ENCODE assay signal across 23 cellular contexts in genomic region chr2:190313880-190314279, GRCh38.
"Had no signal": no experiment of that assay in that cellular context is flagged by ENCODE, and none has a peak within 500 bp of the region (broad histone marks: within the 10 kb centered on the region; RNA-seq: fewer than 3 reads in every experiment).

No MANE protein-coding gene starts in this region.

- ATAC-seq: activated CD4-positive, alpha-beta T cell treated with anti-CD3 and anti-CD28 coated beads for 36 hours; activated CD8-positive, alpha-beta memory T cell treated with anti-CD3 and anti-CD28 coated beads, Interleukin-2, amount 10 ng/mL, durations not matched to agents 7 days and 5 days; activated CD8-positive, alpha-beta T cell treated with anti-CD3 and anti-CD28 coated beads, Interleukin-2, amount 10 ng/mL, durations not matched to agents 7 days and 5 days; activated naive CD4-positive, alpha-beta T cell treated with anti-CD3 and anti-CD28 coated beads, Interleukin-2, amount 50 U/mL, for 72 hours; body of pancreas; effector memory CD8-positive, alpha-beta T cell; gastroesophageal sphincter; left cardiac atrium; lower lobe of right lung; stimulated activated naive CD8-positive, alpha-beta T cell treated with anti-CD3 and anti-CD28 coated beads, Interleukin-15, Interleukin-2, amounts not matched to agents 100 U/mL and 50 U/mL, for 24 hours had no signal

- H3K27ac ChIP-seq: body of pancreas, gastroesophageal sphincter, hepatocyte, lower lobe of right lung, ovary, prostate gland, uterus had no signal

- H3K4me1 ChIP-seq: prostate gland, uterus had no signal

- DNase-seq: activated CD4-positive, alpha-beta T cell treated with anti-CD3 and anti-CD28 coated beads for 36 hours; activated CD4-positive, CD25-positive, alpha-beta regulatory T cell; activated CD8-positive, alpha-beta memory T cell treated with anti-CD3 and anti-CD28 coated beads, Interleukin-2, amount 10 ng/mL, durations not matched to agents 7 days and 5 days; activated CD8-positive, alpha-beta T cell treated with anti-CD3 and anti-CD28 coated beads, Interleukin-2, amount 10 ng/mL, durations not matched to agents 7 days and 5 days; activated naive CD4-positive, alpha-beta T cell; activated T-cell treated with anti-CD3 and anti-CD28 coated beads, Interleukin-2, amount 50 U/mL, for 48 hours; aorta; body of pancreas; cortex of kidney; effector memory CD8-positive, alpha-beta T cell; erythroblast; islet precursor cell; left cardiac atrium; lower lobe of right lung; ovary; stimulated activated naive CD8-positive, alpha-beta T cell treated with anti-CD3 and anti-CD28 coated beads, Interleukin-15, Interleukin-2, amounts not matched to agents 100 U/mL and 50 U/mL, for 24 hours; T-helper 1 cell; uterus had no signal

- H3K27me3 ChIP-seq: body of pancreas, gastroesophageal sphincter, hepatocyte, ovary, uterus had no signal

- H3K9me3 ChIP-seq: body of pancreas, gastroesophageal sphincter, lower lobe of right lung, ovary, prostate gland, thoracic aorta, uterus had no signal

- H3K36me3 ChIP-seq: ovary, prostate gland, uterus had no signal

- H3K4me3 ChIP-seq: body of pancreas, gastroesophageal sphincter, hepatocyte, lower lobe of right lung, ovary, prostate gland, thoracic aorta, uterus had no signal
